ENCODE assay signal across 12 cellular contexts in the genomic region with DNA sequence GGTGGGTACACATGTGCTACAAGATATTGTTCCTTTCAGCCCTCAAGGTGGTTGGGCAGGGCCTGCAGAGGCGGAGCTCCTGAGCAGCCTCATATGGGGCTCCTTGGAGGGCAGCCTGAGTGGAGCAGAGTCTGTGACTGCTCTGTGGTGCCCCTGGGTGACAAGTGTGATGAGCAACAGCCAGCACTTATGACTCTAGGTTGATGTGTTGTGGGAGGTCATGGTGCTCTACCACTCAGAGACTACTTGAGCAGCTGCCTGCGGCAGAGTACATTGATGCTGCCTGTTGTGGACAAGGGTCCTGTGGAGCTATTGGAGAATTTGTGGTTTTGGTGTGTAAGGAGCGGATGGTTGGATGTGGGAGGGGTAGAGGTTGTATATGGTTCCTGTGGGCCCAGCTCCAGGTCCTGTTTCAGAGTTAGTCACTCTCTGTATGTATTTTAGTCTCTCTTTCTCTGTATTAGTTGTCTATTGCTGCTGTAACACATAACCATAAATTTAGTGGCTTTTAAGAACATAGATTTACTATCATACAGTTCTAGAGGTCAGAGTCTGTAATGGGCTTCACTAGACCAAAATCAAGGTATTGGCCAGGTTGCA.
DNase-seq lines count a peak whose midpoint lies in the region; ATAC-seq and TF ChIP-seq lines count a peak whose summit lies in the region.
"Had no signal": no experiment of that assay in that cellular context is flagged by ENCODE, and none has a peak within 500 bp of the region (broad histone marks: within the 10 kb centered on the region; RNA-seq: fewer than 3 reads in every experiment).

No MANE protein-coding gene starts in this region.

- H3K27me3 Mint-ChIP-seq in activated T-cell treated with anti-CD3 and anti-CD28 coated beads, Interleukin-2, amount 50 U/mL, for 4 hours (ENCODE audit: low read depth) = peaks cover 4% of the 10 kb centered on the region
- no peaks in the 10 kb centered on the region for H3K27me3 Mint-ChIP-seq in activated T-cell treated with anti-CD3 and anti-CD28 coated beads, Interleukin-2, amount 50 U/mL, for 72 hours (ENCODE audit: low read depth)

- DNase-seq in activated T-cell treated with anti-CD3 and anti-CD28 coated beads, Interleukin-2, amount 50 U/mL, for 4 hours = no peak
- DNase-seq in activated T-cell treated with anti-CD3 and anti-CD28 coated beads for 4 hours (no peak), GM12865 (ENCODE audit: low read depth) (peak; percentile 5), SW480 (ENCODE audit: low spot score) (no peak)
- peak; percentile 27 to 35 for DNase-seq in activated T-cell treated with anti-CD3 and anti-CD28 coated beads, Interleukin-2, amount 50 U/mL, for 72 hours
- DNase-seq in stimulated activated CD8-positive, alpha-beta memory T cell treated with anti-CD3 and anti-CD28 coated beads, Interleukin-4, amount 100 ng/mL, for 48 hours = peak; percentile 25
- DNase-seq: HCEC 1CT, NCI-H1092, NCI-H345, NCI-H526, SHP77 treated with DMSO at 0.1 percent for 48 hours had no signal

- no peak overlapping the region for H3K4me3 ChIP-seq in GM12865 (ENCODE audit: low read depth, low read length)

- H3K27ac Mint-ChIP-seq in activated T-cell treated with anti-CD3 and anti-CD28 coated beads, Interleukin-2, amount 50 U/mL, for 72 hours = no peak overlapping the region

- peak; percentile 40 to 63 for ATAC-seq in activated T-cell treated with anti-CD3 and anti-CD28 coated beads, Interleukin-2, amount 50 U/mL, for 4 hours
- peak; percentile 90 to 93 for ATAC-seq in activated T-cell treated with anti-CD3 and anti-CD28 coated beads, Interleukin-2, amount 50 U/mL, for 72 hours (replicated peaks in 1 of 2)
- ATAC-seq in GM18519 (IDR thresholded peaks at IDR 0.05; ENCODE audit: low FRiP score, unreplicated experiment) = no peak

- H3K9me3 Mint-ChIP-seq in activated T-cell treated with anti-CD3 and anti-CD28 coated beads, Interleukin-2, amount 50 U/mL, for 4 hours = no peaks in the 10 kb centered on the region
- H3K9me3 Mint-ChIP-seq in activated T-cell treated with anti-CD3 and anti-CD28 coated beads, Interleukin-2, amount 50 U/mL, for 72 hours = peaks cover 0 to 3% of the 10 kb centered on the region in 2 donors

- no peak overlapping the region for H3K4me3 Mint-ChIP-seq in activated T-cell treated with anti-CD3 and anti-CD28 coated beads, Interleukin-2, amount 50 U/mL, for 4 hours
- no peak overlapping the region for H3K4me3 Mint-ChIP-seq in activated T-cell treated with anti-CD3 and anti-CD28 coated beads, Interleukin-2, amount 50 U/mL, for 72 hours

- TF ChIP-seq CTCF in GM12865 (IDR thresholded peaks at IDR 0.05; ENCODE audit: insufficient read depth, low read depth, low read length, missing control alignments) = no peak

- no peaks in the 10 kb centered on the region for H3K4me1 Mint-ChIP-seq in activated T-cell treated with anti-CD3 and anti-CD28 coated beads, Interleukin-2, amount 50 U/mL, for 4 hours (ENCODE audit: low read depth)
- H3K4me1 Mint-ChIP-seq in activated T-cell treated with anti-CD3 and anti-CD28 coated beads, Interleukin-2, amount 50 U/mL, for 72 hours (ENCODE audit: low read depth) = peaks cover 5% of the 10 kb centered on the region

- H3K36me3 Mint-ChIP-seq in activated T-cell treated with anti-CD3 and anti-CD28 coated beads, Interleukin-2, amount 50 U/mL, for 4 hours (ENCODE audit: insufficient read depth) = no peaks in the 10 kb centered on the region
- H3K36me3 Mint-ChIP-seq in activated T-cell treated with anti-CD3 and anti-CD28 coated beads, Interleukin-2, amount 50 U/mL, for 72 hours (ENCODE audit: insufficient read depth in 2 of 2) = no peaks in the 10 kb centered on the region

Comparison
In these comparisons a context has a peak if more than half of its experiments do, and no peak if none do; other contexts are left out.
1. DNase-seq: peak in GM12865 (single experiment), activated T-cell treated with anti-CD3 and anti-CD28 coated beads, Interleukin-2, amount 50 U/mL, for 72 hours (2 of 2) and stimulated activated CD8-positive, alpha-beta memory T cell treated with anti-CD3 and anti-CD28 coated beads, Interleukin-4, amount 100 ng/mL, for 48 hours (single experiment); none in activated T-cell treated with anti-CD3 and anti-CD28 coated beads, Interleukin-2, amount 50 U/mL, for 4 hours (single experiment), activated T-cell treated with anti-CD3 and anti-CD28 coated beads for 4 hours (single experiment) and SW480 (single experiment).